11 cellular contexts compared by ENCODE assay signal in the genomic region with DNA sequence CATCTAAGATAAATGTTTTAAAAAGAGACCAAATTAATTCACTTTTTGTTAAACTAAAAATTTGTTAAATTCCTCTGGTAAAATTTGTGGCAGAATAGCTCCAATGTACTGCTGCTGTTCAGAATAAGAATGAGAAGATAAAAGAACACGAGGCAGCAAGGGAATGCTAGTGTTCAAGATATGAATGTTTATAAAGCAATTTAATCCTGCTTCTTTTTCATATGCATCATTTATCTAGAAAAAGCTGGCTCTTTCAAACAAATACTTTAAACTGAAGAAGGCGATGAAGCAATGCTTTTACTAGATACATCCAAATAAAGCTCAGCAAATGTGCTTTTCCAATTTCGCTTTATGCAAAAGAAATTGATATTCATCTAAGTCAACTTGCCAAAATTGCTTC.
"Had no signal": no experiment of that assay in that cellular context is flagged by ENCODE, and none has a peak within 500 bp of the region (broad histone marks: within the 10 kb centered on the region; RNA-seq: fewer than 3 reads in every experiment).

No MANE protein-coding gene starts in this region.

- H2AFZ ChIP-seq: GM23248, GM23338 had no signal

- H3K4me3 ChIP-seq: GM23248, GM23338, HAP-1 had no signal

- H3K27ac ChIP-seq: GM23248 had no signal

- H3K36me3 ChIP-seq: HAP-1 had no signal

- H3K4me2 ChIP-seq: GM23338 had no signal

- DNase-seq: GM23248, GOT3, H7, H9, HCEC 1CT, HFFc6 had no signal

- ATAC-seq: GM23338, HCT116 had no signal

- H3K9me3 ChIP-seq: HAP-1 had no signal

- FAIRE-seq: H1, H54 had no signal

- H3K9ac ChIP-seq: GM23248 had no signal
